In genomic region chrX:2594491-2594890, GRCh38 we compare ENCODE assay signal across 20 cellular contexts.
"Had no signal": no experiment of that assay in that cellular context is flagged by ENCODE, and none has a peak within 500 bp of the region (broad histone marks: within the 10 kb centered on the region; RNA-seq: fewer than 3 reads in every experiment).

No MANE protein-coding gene starts in this region.

- H3K36me3 ChIP-seq: neural progenitor cell, ovary, right atrium auricular region, sigmoid colon, thoracic aorta, transverse colon had no signal

- H2AFZ ChIP-seq: hepatocyte, neural progenitor cell had no signal

- H3K9ac ChIP-seq: neural progenitor cell had no signal

- H3K4me1 ChIP-seq: neural progenitor cell, right atrium auricular region had no signal

- H3K27ac ChIP-seq: dorsolateral prefrontal cortex, hepatocyte, neural progenitor cell, ovary, right atrium auricular region, sigmoid colon, stomach, thoracic aorta, transverse colon had no signal

- DNase-seq: cortex of kidney; dorsolateral prefrontal cortex; effector CD8-positive, alpha-beta T cell; foreskin melanocyte; head of caudate nucleus; natural killer cell; nucleus accumbens; sigmoid colon; small intestine; stimulated activated CD4-positive, alpha-beta T cell treated with anti-CD3 and anti-CD28 coated beads, Interleukin-4, amount 100 ng/mL, for 1 hour; stimulated activated CD8-positive, alpha-beta memory T cell treated with anti-CD3 and anti-CD28 coated beads, Interleukin-4, amount 100 ng/mL, for 48 hours; stimulated activated naive B cell treated with anti-CD40 and anti-IgM and Interleukin-4, amounts not matched to agents 10 μg/mL and 1 μg/mL and 100 μg/mL, for 72 hours; stomach; substantia nigra; transverse colon had no signal

- H3K4me3 ChIP-seq: dorsolateral prefrontal cortex, hepatocyte, neural progenitor cell, ovary, right atrium auricular region, sigmoid colon, stomach, thoracic aorta, transverse colon had no signal

- H3K27me3 ChIP-seq: hepatocyte, neural progenitor cell, ovary, right atrium auricular region, sigmoid colon, stomach, transverse colon had no signal

- H3K27me3 Mint-ChIP-seq: stimulated activated naive B cell treated with anti-CD40 and anti-IgM and Interleukin-4, amounts not matched to agents 10 μg/mL and 1 μg/mL and 100 μg/mL, for 72 hours had no signal

- ATAC-seq: natural killer cell; stimulated activated naive B cell treated with anti-CD40 and anti-IgM and Interleukin-4, amounts not matched to agents 10 μg/mL and 1 μg/mL and 100 μg/mL, for 72 hours had no signal

- H3K36me3 Mint-ChIP-seq: natural killer cell had no signal

- H3K9me3 Mint-ChIP-seq: natural killer cell; stimulated activated naive B cell treated with anti-CD40 and anti-IgM and Interleukin-4, amounts not matched to agents 10 μg/mL and 1 μg/mL and 100 μg/mL, for 72 hours had no signal

- H3K4me3 Mint-ChIP-seq: natural killer cell; neural progenitor cell; stimulated activated naive B cell treated with anti-CD40 and anti-IgM and Interleukin-4, amounts not matched to agents 10 μg/mL and 1 μg/mL and 100 μg/mL, for 72 hours had no signal

- H3K79me2 ChIP-seq: hepatocyte had no signal

- H3K4me2 ChIP-seq: hepatocyte, neural progenitor cell had no signal

- H3K9me3 ChIP-seq: ovary, right atrium auricular region, sigmoid colon, stomach, thoracic aorta, transverse colon had no signal
